Comparison of ENCODE assay signal across 9 cellular contexts in the genomic region with DNA sequence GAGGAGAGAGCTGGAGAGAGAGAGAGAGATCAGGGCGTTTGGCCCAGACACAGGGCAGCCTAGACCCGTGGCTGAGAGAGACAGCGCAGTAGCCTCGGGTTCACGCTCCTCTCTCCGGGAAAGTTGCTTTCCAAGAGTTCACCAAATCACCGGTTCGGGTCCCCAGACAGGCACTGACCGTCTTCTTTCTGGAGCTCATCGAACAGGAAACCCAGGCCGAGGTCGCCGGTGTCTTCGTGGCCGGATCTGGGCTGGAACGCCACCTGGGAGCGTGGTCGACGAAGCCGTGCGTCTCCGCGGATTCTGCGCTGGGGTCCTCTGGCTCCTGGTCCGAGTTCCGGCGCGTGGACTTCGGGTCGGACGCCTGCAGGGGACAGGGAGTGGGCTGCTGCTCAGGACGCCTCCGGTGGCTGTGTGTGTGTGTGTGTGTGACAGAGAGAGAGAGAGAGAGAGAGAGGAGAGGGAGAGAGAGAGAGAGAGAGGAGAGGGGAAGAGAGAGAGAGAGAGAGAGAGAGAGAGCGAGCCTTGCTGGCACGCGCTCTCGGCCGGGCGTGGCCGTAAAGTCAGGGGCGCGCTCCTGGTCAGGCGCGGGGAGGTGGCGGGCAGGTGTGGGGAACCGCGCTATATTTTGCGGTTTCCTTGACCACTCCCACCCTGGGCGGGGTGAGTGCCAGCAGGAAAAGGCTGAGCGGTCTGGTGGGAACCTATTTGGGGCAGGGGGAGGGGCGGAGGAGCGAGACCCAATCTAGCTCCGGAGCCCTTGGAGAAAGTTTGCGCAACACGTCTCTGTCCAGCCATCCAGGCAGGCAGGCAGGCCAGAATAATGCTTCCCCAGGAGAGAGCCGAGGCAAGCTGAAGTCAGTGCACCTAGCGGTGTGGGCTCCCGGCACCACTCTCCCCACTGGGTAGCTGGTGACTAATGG.
DNase-seq lines count a peak whose midpoint lies in the region; ATAC-seq, FAIRE-seq and TF ChIP-seq lines count a peak whose summit lies in the region.
"Had no signal": no experiment of that assay in that cellular context is flagged by ENCODE, and none has a peak within 500 bp of the region (broad histone marks: within the 10 kb centered on the region; RNA-seq: fewer than 3 reads in every experiment).

No MANE protein-coding gene starts in this region.

- H3K4ac ChIP-seq in H1 (replicated peaks; ENCODE audit: insufficient read length, low read depth, low read length) = no peak overlapping the region

- peaks cover 4% of the 10 kb centered on the region; the same call in 1 of the 2 replicates for H3K23me2 ChIP-seq in H1 (ENCODE audit: low read depth, low read length)

- TF ChIP-seq POLR2A in H1 (IDR thresholded peaks at IDR 0.05; ENCODE audit: control extremely low read depth in 1 of 2, low read depth in 2 of 2, low read length in 2 of 2) = no peak

- no peak overlapping the region for H2BK5ac ChIP-seq in H1 (ENCODE audit: low read depth, low read length)

- H2AK5ac ChIP-seq in H1 (ENCODE audit: low read depth, low read length) = no peak overlapping the region

- peaks cover 17 to 37% of the 10 kb centered on the region in 2 donors for H3K27me3 Mint-ChIP-seq in CD8-positive, alpha-beta memory T cell
- H3K27me3 Mint-ChIP-seq in natural killer cell (ENCODE audit: low read depth in 2 of 2) = peaks cover 16 to 63% of the 10 kb centered on the region in 2 donors

- POLR2A ChIA-PET in CD8-positive, alpha-beta memory T cell (lab: Charles Lee) = no interaction called here
- POLR2A ChIA-PET in H1 (lab: Charles Lee; ENCODE audit: partially characterized antibody) = interaction anchor here (1.7 to 1.8 kb wide), 2 partner anchors 15 to 25 kb away, joined by 5 to 7 read pairs; no protein-coding TSS in a partner anchor

- TF ChIP-seq EP300 in H1 (IDR thresholded peaks at IDR 0.05; ENCODE audit: borderline replicate concordance in 1 of 2, low read depth in 2 of 2, low read length in 2 of 2) = no peak

- no peaks in the 10 kb centered on the region for H3K9me2 ChIP-seq in MM.1S (replicated peaks; ENCODE audit: insufficient read depth, low read length)

- FAIRE-seq in H1 (lab: Jason Lieb, UNC) = no peak

- H3K79me1 ChIP-seq in H1 (ENCODE audit: low read depth, low read length) = no peaks in the 10 kb centered on the region

- H2BK20ac ChIP-seq in H1 (ENCODE audit: low read length) = no peak overlapping the region

- peaks cover 13 to 20% (median 17%) of the 10 kb centered on the region in 3 donors for H3K4me1 Mint-ChIP-seq in CD8-positive, alpha-beta memory T cell
- H3K4me1 Mint-ChIP-seq in natural killer cell = peaks cover 15 to 20% of the 10 kb centered on the region in 2 donors

- H3K79me2 ChIP-seq in MM.1S (ENCODE audit: low read length) (no peaks in the 10 kb centered on the region), H1 (ENCODE audit: control insufficient read depth in 1 of 2, insufficient read depth in 2 of 2, low read length in 2 of 2) (no peaks in the 10 kb centered on the region)

- H3K9me3 ChIP-seq in CD8-positive, alpha-beta memory T cell (ENCODE audit: low read length) = no peaks in the 10 kb centered on the region
- H3K9me3 ChIP-seq in MM.1S (replicated peaks; ENCODE audit: insufficient read depth, low read length) = no peaks in the 10 kb centered on the region
- no peaks in the 10 kb centered on the region for H3K9me3 ChIP-seq in H1 (ENCODE audit: insufficient read depth in 2 of 2, low read depth in 1 of 2, low read length in 1 of 2)
- H3K9me3 ChIP-seq: colonic mucosa had no signal

- no peak for TF ChIP-seq CTCF in MM.1S (IDR thresholded peaks at IDR 0.05; ENCODE audit: low read length)
- TF ChIP-seq CTCF in H1 (IDR thresholded peaks at IDR 0.05; ENCODE audit: control extremely low read depth in 1 of 3, insufficient read depth in 1 of 3, low read depth in 1 of 3, low read length in 3 of 3) = no peak
- no peak for TF ChIP-seq CTCF in natural killer cell (IDR thresholded peaks at IDR 0.05)

- no peak overlapping the region for H3K56ac ChIP-seq in H1 (replicated peaks; ENCODE audit: insufficient read length, low read depth, low read length)

- no peaks in the 10 kb centered on the region for H4K20me1 ChIP-seq in MM.1S (ENCODE audit: insufficient read depth, low read length)
- H4K20me1 ChIP-seq in H1 (replicated peaks in 1 of 2; ENCODE audit: control insufficient read depth in 1 of 2, insufficient read depth in 2 of 2, low read length in 2 of 2) = peaks cover 0 to 3% of the 10 kb centered on the region in 2 experiments

- peak overlapping the region in 2 of 8 donors; percentile 47 to 55 for H3K27ac Mint-ChIP-seq in CD8-positive, alpha-beta memory T cell
- peak overlapping the region in 1 of 2 donors; percentile 77 for H3K27ac Mint-ChIP-seq in natural killer cell

- intact Hi-C loops in natural killer cell (cut with micrococcal nuclease) = no loop called here

- H3K36me3 ChIP-seq in CD8-positive, alpha-beta memory T cell (ENCODE audit: insufficient read depth, low read length) = no peaks in the 10 kb centered on the region
- H3K36me3 ChIP-seq in MM.1S (replicated peaks; ENCODE audit: insufficient read depth, low read length) (no peaks in the 10 kb centered on the region), H1 (ENCODE audit: control insufficient read depth in 2 of 4, insufficient read depth in 4 of 4, low read length in 3 of 4) (no peaks in the 10 kb centered on the region)
- H3K36me3 ChIP-seq: colonic mucosa had no signal

- no peak overlapping the region for H4K5ac ChIP-seq in H1 (ENCODE audit: insufficient read length, low read depth, low read length)

- H2AFZ ChIP-seq in MM.1S (ENCODE audit: low read length) (peak overlapping the region; percentile 40), H1 (ENCODE audit: low read length) (peak overlapping the region; percentile 78; the same call in 1 of the 2 replicates)

- 1% methylated on average over 14 of the region's 58 CpGs; no CpG with 5 or more reads in 1 of the 2 experiments for WGBS in H1 (ENCODE audit: extremely low coverage in 1 of 2, insufficient coverage in 1 of 2, insufficient read length in 1 of 2, insufficient replicate concordance in 2 of 2, low coverage in 1 of 2, low lambda C conversion rate in 2 of 2, missing lambda C conversion rate in 1 of 2), 2 experiments

- no peak overlapping the region for H4K8ac ChIP-seq in H1 (ENCODE audit: extremely low read depth, insufficient read depth, low read length)

- no peak overlapping the region; the same call in 1 of the 2 replicates for H3K18ac ChIP-seq in H1 (ENCODE audit: extremely low read depth, low read length)

- CTCF ChIA-PET in CD8-positive, alpha-beta memory T cell (lab: Charles Lee) = interaction anchor here (0.8 to 1.5 kb wide), 2 partner anchors 20 to 68 kb away, joined by 3 to 4 read pairs; no protein-coding TSS in a partner anchor
- CTCF ChIA-PET in H1 (lab: Charles Lee; ENCODE audit: partially characterized antibody) = interaction anchor here (0.6 to 1.1 kb wide), 3 partner anchors 23 to 387 kb away, joined by 3 to 5 read pairs (median 3); no protein-coding TSS in a partner anchor

- H3F3A ChIP-seq in MM.1S (ENCODE audit: insufficient read depth, low read length) = no peaks in the 10 kb centered on the region

- H3K36me3 Mint-ChIP-seq in CD8-positive, alpha-beta memory T cell = no peaks in the 10 kb centered on the region
- H3K36me3 Mint-ChIP-seq in natural killer cell = no peaks in the 10 kb centered on the region

- peaks cover 11% of the 10 kb centered on the region for H3K27me3 ChIP-seq in CD8-positive, alpha-beta memory T cell (ENCODE audit: insufficient read depth, low read length, poor library complexity, severe bottlenecking)
- no peaks in the 10 kb centered on the region for H3K27me3 ChIP-seq in MM.1S (replicated peaks; ENCODE audit: insufficient read depth, low read length)
- H3K27me3 ChIP-seq in H1 (replicated peaks in 1 of 4; ENCODE audit: control insufficient read depth in 3 of 4, extremely low read depth in 1 of 4, insufficient read depth in 3 of 4, low read length in 3 of 4) = peaks cover 34 to 61% (median 48%) of the 10 kb centered on the region in 4 experiments
- H3K27me3 ChIP-seq: colonic mucosa had no signal

- no peaks in the 10 kb centered on the region for H3K9me3 Mint-ChIP-seq in CD8-positive, alpha-beta memory T cell
- H3K9me3 Mint-ChIP-seq in natural killer cell = no peaks in the 10 kb centered on the region

- H2BK120ac ChIP-seq in H1 (replicated peaks; ENCODE audit: low read depth, low read length) = no peak overlapping the region

- no peak overlapping the region for H3K4me3 ChIP-seq in CD8-positive, alpha-beta memory T cell (ENCODE audit: low read length)
- H3K4me3 ChIP-seq in MM.1S (ENCODE audit: low read length) (peak overlapping the region; percentile 55), H1 (ENCODE audit: extremely low read depth in 1 of 4, insufficient read depth in 2 of 4, low read depth in 3 of 4, low read length in 4 of 4) (peak overlapping the region; percentile 21 to 61 (median 28))
- H3K4me3 ChIP-seq: colonic mucosa had no signal

- H3K9ac ChIP-seq in MM.1S (ENCODE audit: low read length) = peak overlapping the region; percentile 15; the same call in 1 of the 2 replicates
- no peak overlapping the region for H3K9ac ChIP-seq in H1 (replicated peaks in 1 of 4; ENCODE audit: extremely low read depth in 1 of 4, low read depth in 3 of 4, low read length in 3 of 4)

- H3K23ac ChIP-seq in H1 (ENCODE audit: insufficient read length) = no peak overlapping the region

- H3K4me3 Mint-ChIP-seq in CD8-positive, alpha-beta memory T cell = peak overlapping the region; percentile 42 to 86 (median 74)
- peak overlapping the region; percentile 88 for H3K4me3 Mint-ChIP-seq in natural killer cell

- H4K91ac ChIP-seq in H1 (replicated peaks; ENCODE audit: insufficient read length, low read length) = no peak overlapping the region

- peak in 1 of 5 donors; percentile 8 for DNase-seq in CD8-positive, alpha-beta memory T cell
- DNase-seq in MM.1S (peak; percentile 23), H1 (ENCODE audit: low read depth in 1 of 2, low spot score in 2 of 2) (peak in 1 of 2 experiments; percentile 53), natural killer cell (no peak)
- DNase-seq: colonic mucosa had no signal

- no peak overlapping the region for H3K27ac ChIP-seq in CD8-positive, alpha-beta memory T cell (ENCODE audit: low read depth, low read length)
- H3K27ac ChIP-seq in MM.1S (ENCODE audit: low read length) = no peak overlapping the region
- no peak overlapping the region for H3K27ac ChIP-seq in H1 (ENCODE audit: low read depth, low read length)
- H3K27ac ChIP-seq: colonic mucosa had no signal

- H2BK15ac ChIP-seq in H1 (ENCODE audit: low read length) = no peak overlapping the region

- H3K4me2 ChIP-seq in MM.1S (ENCODE audit: low read depth, low read length) (peak overlapping the region; percentile 65), H1 (ENCODE audit: insufficient read depth in 1 of 2, low read depth in 2 of 2, low read length in 2 of 2) (peak overlapping the region; percentile 80 to 83)

- H3K14ac ChIP-seq in H1 (ENCODE audit: insufficient read length) = no peak overlapping the region

- TF ChIP-seq RAD21 in H1 (IDR thresholded peaks at IDR 0.05 in 1 of 2, conservative IDR thresholded peaks at IDR 0.05 in 1 of 2; ENCODE audit: low read depth in 2 of 2, low read length in 2 of 2) = no peak

- no peak overlapping the region for H2BK12ac ChIP-seq in H1 (ENCODE audit: low read depth, low read length)

- ATAC-seq in natural killer cell (peak in 1 of 3 donors; percentile 35), HG03457 (IDR thresholded peaks at IDR 0.05; ENCODE audit: unreplicated experiment) (no peak), HG03175 (IDR thresholded peaks at IDR 0.05; ENCODE audit: unreplicated experiment) (no peak), HG03521 (IDR thresholded peaks at IDR 0.05; ENCODE audit: unreplicated experiment) (no peak), HG02885 (IDR thresholded peaks at IDR 0.05; ENCODE audit: poor library complexity, unreplicated experiment) (no peak)

- H3K4me1 ChIP-seq in CD8-positive, alpha-beta memory T cell (ENCODE audit: insufficient read depth, low read length) = no peaks in the 10 kb centered on the region
- H3K4me1 ChIP-seq in MM.1S (ENCODE audit: low read length) = no peaks in the 10 kb centered on the region
- peaks cover 0 to 9% (median 0%) of the 10 kb centered on the region in 4 experiments; a peak in 6 of 7 replicates for H3K4me1 ChIP-seq in H1 (replicated peaks in 1 of 4; ENCODE audit: control insufficient read depth in 3 of 4, insufficient read depth in 4 of 4, low read length in 3 of 4)
- H3K4me1 ChIP-seq: colonic mucosa had no signal
